In genomic region chr15:42581272-42581730, GRCh38 we compare ENCODE assay signal across 8 cellular contexts. TPM values are rescaled to one million over a fixed set of nuclear protein-coding genes. Genes with fewer than 3 reads are reported as not detected.
DNase-seq lines count a peak whose midpoint lies in the region; ATAC-seq and TF ChIP-seq lines count a peak whose summit lies in the region.

No MANE protein-coding gene starts in this region.

- H3K4me3 ChIP-seq in A673 (ENCODE audit: low read depth, low read length, poor library complexity, severe bottlenecking) (peak overlapping the region; percentile 45), mesendoderm (ENCODE audit: low read length) (no peak overlapping the region)

- peak; percentile 91 for DNase-seq in A673 (ENCODE audit: low spot score)
- peak; percentile 81 for DNase-seq in NCI-H774 (lab: John Stamatoyannopoulos, UW)
- DNase-seq in activated CD8-positive, alpha-beta memory T cell treated with anti-CD3 and anti-CD28 coated beads for 48 hours (ENCODE audit: low read depth in 2 of 3, low spot score in 2 of 3) = peak; percentile 24 to 57 (median 51)
- peak; percentile 68 to 74 (median 69) for DNase-seq in effector memory CD8-positive, alpha-beta T cell
- DNase-seq in mesendoderm = peak; percentile 91
- peak; percentile 63 for DNase-seq in stimulated activated CD8-positive, alpha-beta memory T cell treated with anti-CD3 and anti-CD28 coated beads, Interleukin-12 subunit alpha, Interleukin-12 subunit beta, amount 100 ng/mL, for 1 hour (ENCODE audit: low read depth)

- no peak overlapping the region for H2AK5ac ChIP-seq in mesendoderm (ENCODE audit: low read length)

- POLR2A ChIA-PET in A673 (lab: Charles Lee; ENCODE audit: low non-redundant PET) = no interaction called here

- H3K9ac ChIP-seq in mesendoderm (ENCODE audit: low read length) = peak overlapping the region; percentile 71

- no TSS peak for BruUV-seq in A673 (replicated peaks; lab: Mats Ljungman, UMichigan)

- WGBS in mesendoderm (ENCODE audit: extremely low coverage, insufficient coverage, low lambda C conversion rate) = no CpG with 5 or more reads among the region's 37 CpGs

- no peaks in the 10 kb centered on the region for H3K79me2 ChIP-seq in mesendoderm (ENCODE audit: control insufficient read depth, insufficient read depth, low read length)

- ATAC-seq in GM18868 (IDR thresholded peaks at IDR 0.05; ENCODE audit: unreplicated experiment) (peak; percentile 85), HG03196 (IDR thresholded peaks at IDR 0.05; ENCODE audit: unreplicated experiment) (peak; percentile 77)
- ATAC-seq in effector memory CD8-positive, alpha-beta T cell (replicated peaks) = peak; percentile 99

- CTCF ChIA-PET in A673 (lab: Charles Lee) = interaction anchor here (0.6 kb wide), 1 partner anchor 627 kb away, joined by 3 read pairs; no protein-coding TSS in a partner anchor

- no peaks in the 10 kb centered on the region for H3K9me3 Mint-ChIP-seq in effector memory CD8-positive, alpha-beta T cell

- H3K4me3 Mint-ChIP-seq in effector memory CD8-positive, alpha-beta T cell = peak overlapping the region; percentile 79 to 89

- no peak overlapping the region for H2BK5ac ChIP-seq in mesendoderm (ENCODE audit: low read length)

- peaks cover 25 to 33% of the 10 kb centered on the region in 2 donors for H3K4me1 Mint-ChIP-seq in effector memory CD8-positive, alpha-beta T cell (ENCODE audit: low read depth in 2 of 2)

- H3K23ac ChIP-seq in mesendoderm (ENCODE audit: low read length) = no peak overlapping the region

- H3K27me3 ChIP-seq in A673 (replicated peaks; ENCODE audit: insufficient read depth, low read depth, low read length, poor library complexity) (no peaks in the 10 kb centered on the region), mesendoderm (ENCODE audit: insufficient read depth, low read length, poor library complexity) (no peaks in the 10 kb centered on the region)

- TF ChIP-seq CTCF in A673 (conservative IDR thresholded peaks at IDR 0.05; ENCODE audit: low read depth, low read length) = no peak

- no peak overlapping the region for H4K5ac ChIP-seq in mesendoderm (ENCODE audit: low read length)

- H3K36me3 Mint-ChIP-seq in effector memory CD8-positive, alpha-beta T cell (ENCODE audit: insufficient read depth) = peaks cover 2% of the 10 kb centered on the region

- no peak overlapping the region for H2BK120ac ChIP-seq in mesendoderm (ENCODE audit: low read depth, low read length)

- H3K56ac ChIP-seq in mesendoderm (ENCODE audit: low read length) = peak overlapping the region; percentile 91

- no peak overlapping the region for H4K8ac ChIP-seq in mesendoderm (ENCODE audit: low read depth, low read length)

- H3K79me1 ChIP-seq in mesendoderm (ENCODE audit: low read length) = no peaks in the 10 kb centered on the region

- peak overlapping the region; percentile 81 for H3K4me2 ChIP-seq in mesendoderm (ENCODE audit: low read length)

- H3K36me3 ChIP-seq in A673 (ENCODE audit: insufficient read depth, low read length, poor library complexity, severe bottlenecking) (peaks cover 2% of the 10 kb centered on the region), mesendoderm (ENCODE audit: control insufficient read depth, insufficient read depth, low read length) (no peaks in the 10 kb centered on the region)

- peak overlapping the region; percentile 77 to 90 for H3K27ac Mint-ChIP-seq in effector memory CD8-positive, alpha-beta T cell

- H3K27ac ChIP-seq in A673 (ENCODE audit: low read depth, low read length, poor library complexity, severe bottlenecking) (peak overlapping the region; percentile 65), mesendoderm (ENCODE audit: low read depth, low read length) (no peak overlapping the region)

- H3K4me1 ChIP-seq in A673 (ENCODE audit: insufficient read depth, low read length, poor library complexity, severe bottlenecking) = peaks cover 45% of the 10 kb centered on the region
- H3K4me1 ChIP-seq in mesendoderm (ENCODE audit: control insufficient read depth, low read depth, low read length) = peaks cover 9% of the 10 kb centered on the region

- no peak overlapping the region for H3K18ac ChIP-seq in mesendoderm (ENCODE audit: low read length)

- intact Hi-C loops in A673 (cut with micrococcal nuclease; ENCODE audit: unreplicated experiment) = loop anchor here (5.0 kb wide), 1 partner anchor 71 kb away; no protein-coding TSS in a partner anchor

- H2BK15ac ChIP-seq in mesendoderm (replicated peaks; ENCODE audit: low read depth) = no peak overlapping the region

- no peak overlapping the region for H3K4ac ChIP-seq in mesendoderm (ENCODE audit: low read depth, low read length)

- H3K27me3 Mint-ChIP-seq in effector memory CD8-positive, alpha-beta T cell = no peaks in the 10 kb centered on the region

- no peaks in the 10 kb centered on the region for H3K9me3 ChIP-seq in A673 (ENCODE audit: low read depth, low read length, poor library complexity, severe bottlenecking)

RNA-seq across cellular contexts. Expression of gene STARD9, which starts 5.9 kb away (rescaled TPM):
- total RNA-seq in A673 (2021) = 12.0 and 16.4 TPM in 2 replicates
- polyA plus RNA-seq in mesendoderm (2013, experiment 1 of 2) = 0.48 TPM
- polyA plus RNA-seq in mesendoderm (2013, experiment 2 of 2) = 0.53 TPM

RNA-seq across cellular contexts. Expression of gene HAUS2, which starts 32.7 kb away (rescaled TPM):
- total RNA-seq in A673 (2021) = 39.5 and 44.1 TPM in 2 replicates
- polyA plus RNA-seq in mesendoderm (2013, experiment 1 of 2) = 22.2 TPM
- polyA plus RNA-seq in mesendoderm (2013, experiment 2 of 2) = 20.1 TPM

RNA-seq across cellular contexts. Expression of gene LRRC57, which starts 32.7 kb away (rescaled TPM):
- total RNA-seq in A673 (2021) = 28.7 and 32.7 TPM in 2 replicates
- polyA plus RNA-seq in mesendoderm (2013, experiment 1 of 2) = 7.5 TPM
- 7.3 TPM for polyA plus RNA-seq in mesendoderm (2013, experiment 2 of 2)
